ENCODE assay signal across 30 cellular contexts in genomic region chr9:132562313-132562588, GRCh38. TPM values are rescaled to one million over a fixed set of nuclear protein-coding genes. Genes with fewer than 3 reads are reported as not detected.
"Had no signal": no experiment of that assay in that cellular context is flagged by ENCODE, and none has a peak within 500 bp of the region (broad histone marks: within the 10 kb centered on the region; RNA-seq: fewer than 3 reads in every experiment).

No MANE protein-coding gene starts in this region.

- H3K36me3 Mint-ChIP-seq: brain had no signal

- H3K27ac Mint-ChIP-seq: activated CD4-positive, alpha-beta memory T cell treated with anti-CD3 and anti-CD28 coated beads, Interleukin-2, amount 10 ng/mL, durations not matched to agents 7 days and 5 days; activated CD4-positive, alpha-beta T cell treated with anti-CD3 and anti-CD28 coated beads for 36 hours; activated naive CD4-positive, alpha-beta T cell treated with anti-CD3 and anti-CD28 coated beads for 36 hours; activated naive CD8-positive, alpha-beta T cell; activated T-helper 17 cell treated with anti-CD3 and anti-CD28 coated beads, Interleukin-2, amount 50 U/mL, for 72 hours; T-helper 17 cell had no signal

- DNase-seq: activated CD4-positive, alpha-beta memory T cell treated with anti-CD3 and anti-CD28 coated beads, Interleukin-2, amount 10 ng/mL, durations not matched to agents 7 days and 5 days; activated CD4-positive, alpha-beta T cell treated with anti-CD3 and anti-CD28 coated beads for 36 hours; activated CD4-positive, alpha-beta T cell treated with anti-CD3 and anti-CD28 coated beads, Interleukin-2, amount 50 U/mL, for 1 hour; activated gamma-delta T cell; activated naive CD4-positive, alpha-beta T cell treated with anti-CD3 and anti-CD28 coated beads for 36 hours; activated T-cell treated with anti-CD3 and anti-CD28 coated beads for 4 hours; activated T-cell treated with anti-CD3 and anti-CD28 coated beads, Interleukin-2, amount 50 U/mL, for 48 hours; amygdala; KG1; NCI-H1092 treated with DMSO at 0.1 percent for 48 hours; NCI-H1417 treated with DMSO at 0.1 percent for 48 hours; NCI-H1694; NCI-H2029; NCI-H345; NCI-H510A; NCI-H526 treated with DMSO at 0.1 percent for 48 hours; NK-92 treated with Interleukin-12 subunit alpha and Interleukin-12 subunit beta, amount 100 ng/mL, for 24 hours; PC-3; SHP77 treated with DMSO at 0.1 percent for 48 hours; T-helper 17 cell; T-helper 9 cell had no signal

- H3K4me1 Mint-ChIP-seq: activated CD4-positive, alpha-beta T cell treated with anti-CD3 and anti-CD28 coated beads for 36 hours; activated T-helper 17 cell treated with anti-CD3 and anti-CD28 coated beads, Interleukin-2, amount 50 U/mL, for 72 hours; central memory CD8-positive, alpha-beta T cell; T-helper 17 cell had no signal

- H3K4me3 Mint-ChIP-seq: activated CD4-positive, alpha-beta memory T cell treated with anti-CD3 and anti-CD28 coated beads, Interleukin-2, amount 10 ng/mL, durations not matched to agents 7 days and 5 days; activated CD4-positive, alpha-beta T cell treated with anti-CD3 and anti-CD28 coated beads for 36 hours; activated naive CD4-positive, alpha-beta T cell treated with anti-CD3 and anti-CD28 coated beads for 36 hours; activated naive CD8-positive, alpha-beta T cell; activated T-helper 17 cell treated with anti-CD3 and anti-CD28 coated beads, Interleukin-2, amount 50 U/mL, for 72 hours; brain; central memory CD8-positive, alpha-beta T cell; T-helper 17 cell had no signal

- ATAC-seq: activated CD4-positive, alpha-beta T cell treated with anti-CD3 and anti-CD28 coated beads for 36 hours; activated T-helper 17 cell treated with anti-CD3 and anti-CD28 coated beads, Interleukin-2, amount 50 U/mL, for 72 hours; PC-3; T-helper 17 cell had no signal

- H3K27ac ChIP-seq: VCaP had no signal

- H3K9me3 Mint-ChIP-seq: activated naive CD4-positive, alpha-beta T cell treated with anti-CD3 and anti-CD28 coated beads for 36 hours; activated T-helper 17 cell treated with anti-CD3 and anti-CD28 coated beads, Interleukin-2, amount 50 U/mL, for 72 hours; central memory CD8-positive, alpha-beta T cell had no signal

RNA-seq across cellular contexts. Expression of gene BARHL1, which starts 20.2 kb away (rescaled TPM):
- total RNA-seq: activated CD4-positive, alpha-beta memory T cell treated with anti-CD3 and anti-CD28 coated beads, Interleukin-2, amount 10 ng/mL, durations not matched to agents 7 days and 5 days; activated CD4-positive, alpha-beta T cell treated with anti-CD3 and anti-CD28 coated beads for 36 hours; activated CD8-positive, alpha-beta memory T cell treated with anti-CD3 and anti-CD28 coated beads for 36 hours; activated naive CD4-positive, alpha-beta T cell treated with anti-CD3 and anti-CD28 coated beads for 36 hours; activated T-helper 17 cell treated with anti-CD3 and anti-CD28 coated beads, Interleukin-2, amount 50 U/mL, for 72 hours; astrocyte; MCF 10A; PC-3; SK-MEL-5; T-helper 17 cell had no signal
